Comparison of ENCODE assay signal across 12 cellular contexts in the genomic region with DNA sequence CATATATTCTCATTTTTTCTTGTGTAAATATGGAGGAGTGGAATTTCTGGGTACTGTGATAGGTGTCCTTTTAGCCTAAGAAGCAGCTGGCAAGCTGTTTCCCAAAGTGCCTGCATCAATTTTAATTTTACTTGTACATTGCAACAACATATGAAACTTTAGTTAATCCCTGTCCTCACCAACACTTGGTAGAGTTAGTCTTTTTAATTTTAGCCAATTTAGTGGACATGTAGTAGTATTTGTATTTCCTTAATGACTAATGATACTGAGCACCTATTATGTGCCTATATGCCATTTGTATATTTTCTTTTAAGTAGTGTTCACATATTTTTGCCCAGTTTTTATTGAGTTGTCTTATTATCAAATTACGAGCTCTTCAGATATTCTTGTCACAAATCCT. TPM values are rescaled to one million over a fixed set of nuclear protein-coding genes. Genes with fewer than 3 reads are reported as not detected.
"Had no signal": no experiment of that assay in that cellular context is flagged by ENCODE, and none has a peak within 500 bp of the region (broad histone marks: within the 10 kb centered on the region; RNA-seq: fewer than 3 reads in every experiment).

No MANE protein-coding gene starts in this region.

- DNase-seq: GM23248, GOT3, H7, H9, HCEC 1CT, HFFc6 had no signal

- H3K9me3 ChIP-seq: HAP-1 had no signal

- H3K4me3 ChIP-seq: GM23248, GM23338, HAP-1 had no signal

- H3K4me1 ChIP-seq: HAP-1 had no signal

- FAIRE-seq: H1, H54 had no signal

- H2AFZ ChIP-seq: GM23248, GM23338 had no signal

- H3K9ac ChIP-seq: GM23248 had no signal

- H3K36me3 ChIP-seq: HAP-1 had no signal

- H3K4me2 ChIP-seq: GM23338 had no signal

- ATAC-seq: GM23338, HCT116 had no signal

- H3K27ac ChIP-seq: GM23248 had no signal

RNA-seq across cellular contexts. Expression of gene NOX3, which starts 46.8 kb away (rescaled TPM):
- total RNA-seq: GM23248, GM23338, H1, H4, H7, H9, HFFc6 had no signal
- polyA plus RNA-seq: GM23248, GM23338, H1 had no signal
